Comparison of ENCODE assay signal across 1 cellular context in the genomic region with DNA sequence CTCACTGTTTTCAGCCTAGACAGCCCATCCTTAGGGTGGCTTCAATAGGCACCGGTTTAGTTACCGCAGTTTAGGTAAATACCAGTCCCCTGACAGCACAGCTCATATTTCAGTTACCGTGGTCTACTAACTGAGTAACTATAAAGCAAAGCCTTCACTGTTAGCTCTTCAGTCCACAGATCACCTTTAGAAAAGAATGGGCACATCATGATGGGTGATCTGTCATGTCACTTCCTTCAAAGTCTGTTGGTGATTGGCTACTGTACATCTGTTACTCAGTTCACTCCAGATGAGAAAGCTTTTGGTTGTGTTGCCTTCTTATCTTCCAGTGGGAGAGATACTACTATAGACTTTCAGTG.
A peak's percentile ranks its signal among the peaks of the same experiment; 100 is the strongest.
TF ChIP-seq lines count a peak whose summit lies in the region.

No MANE protein-coding gene starts in this region.

TF ChIP-seq in K562, 482 proteins besides CTCF, POLR2A, EP300 and RAD21 (continued from another document and continues in another):
- TF ChIP-seq ZBTB40 (IDR thresholded peaks at IDR 0.05) (0 out of 2 replicates have a peak, but pooled peaks have one; percentile 19), ZBTB40 (CRISPR knock-in tag; IDR thresholded peaks at IDR 0.05) (no peak), ZZZ3 (IDR thresholded peaks at IDR 0.05) (no peak), EP400 (IDR thresholded peaks at IDR 0.05) (no peak), CBFA2T2 (conservative IDR thresholded peaks at IDR 0.05) (peak; percentile 70), PTBP1 (IDR thresholded peaks at IDR 0.05; ENCODE audit: low read depth, low read length) (no peak), ATF1 (CRISPR knock-in tag; IDR thresholded peaks at IDR 0.05) (no peak), ATF1 (tag; IDR thresholded peaks at IDR 0.05) (peak; percentile 48), LEF1 (IDR thresholded peaks at IDR 0.05) (peak; percentile 52; the same call in 1 of the 2 replicates), RCOR1 (IDR thresholded peaks at IDR 0.05; ENCODE audit: borderline replicate concordance in 1 of 2, low read depth in 2 of 2, low read length in 2 of 2) (peak in 1 of 2 experiments; percentile 89; a peak in 2 of 4 replicates), STAT5A (IDR thresholded peaks at IDR 0.05; ENCODE audit: borderline replicate concordance, low read length) (peak; percentile 56; the same call in 1 of the 2 replicates), TCF3 (CRISPR knock-in tag; IDR thresholded peaks at IDR 0.05) (peak; percentile 65), CTCFL (IDR thresholded peaks at IDR 0.05; ENCODE audit: borderline replicate concordance, insufficient read depth, low read depth, low read length, poor library complexity, severe bottlenecking) (no peak), PML (IDR thresholded peaks at IDR 0.05; ENCODE audit: low read length) (peak; percentile 58; the same call in 1 of the 2 replicates), JUND (IDR thresholded peaks at IDR 0.05; ENCODE audit: borderline replicate concordance, low read depth, low read length) (peak; percentile 53; the same call in 1 of the 2 replicates), JUND (tag; IDR thresholded peaks at IDR 0.05; ENCODE audit: borderline replicate concordance, low read depth, low read length) (no peak), PKNOX1 (IDR thresholded peaks at IDR 0.05) (peak; percentile 95), ZNF197 (CRISPR knock-in tag; IDR thresholded peaks at IDR 0.05; ENCODE audit: low read depth) (no peak; the same call in 1 of the 2 replicates), POLR2AphosphoS5 (IDR thresholded peaks at IDR 0.05; ENCODE audit: control insufficient read depth, insufficient read depth, low read depth, low read length) (peak; percentile 60; the same call in 1 of the 2 replicates), TOE1 (IDR thresholded peaks at IDR 0.05; ENCODE audit: borderline replicate concordance) (no peak), TOE1 (CRISPR knock-in tag; IDR thresholded peaks at IDR 0.05; ENCODE audit: borderline replicate concordance, low read depth) (peak; percentile 58; the same call in 1 of the 2 replicates), CSDE1 (IDR thresholded peaks at IDR 0.05) (0 out of 4 replicates have a peak, but pooled peaks of 1 of the 2 experiments have one; percentile 20), C11orf30 (IDR thresholded peaks at IDR 0.05; ENCODE audit: low read depth) (peak; percentile 24; the same call in 1 of the 2 replicates), CC2D1A (IDR thresholded peaks at IDR 0.05) (peak; percentile 13; the same call in 1 of the 2 replicates), PCBP2 (IDR thresholded peaks at IDR 0.05; ENCODE audit: low read depth, low read length, poor library complexity, severe bottlenecking) (no peak), NFE2 (IDR thresholded peaks at IDR 0.05; ENCODE audit: low read depth) (peak; percentile 64), CTBP1 (IDR thresholded peaks at IDR 0.05; ENCODE audit: borderline replicate concordance) (peak; percentile 83), MBD2 (IDR thresholded peaks at IDR 0.05; ENCODE audit: borderline replicate concordance, low read depth) (peak; percentile 57; the same call in 1 of the 2 replicates), ZNF717 (CRISPR knock-in tag; IDR thresholded peaks at IDR 0.05) (no peak), ADNP (tag; IDR thresholded peaks at IDR 0.05) (0 out of 2 replicates have a peak, but pooled peaks have one; percentile 10), MAFF (IDR thresholded peaks at IDR 0.05; ENCODE audit: low read length) (peak; percentile 24; the same call in 1 of the 2 replicates), SMARCC2 (IDR thresholded peaks at IDR 0.05; ENCODE audit: low read depth) (0 out of 2 replicates have a peak, but pooled peaks have one; percentile 39), FOXM1 (IDR thresholded peaks at IDR 0.05; ENCODE audit: low read depth) (peak; percentile 59), FOXM1 (CRISPR knock-in tag; IDR thresholded peaks at IDR 0.05; ENCODE audit: low read depth) (no peak), POU5F1 (IDR thresholded peaks at IDR 0.05; ENCODE audit: borderline replicate concordance, low read depth, low read length, partially characterized antibody) (no peak), HEY1 (CRISPR knock-in tag; IDR thresholded peaks at IDR 0.05; ENCODE audit: borderline replicate concordance) (no peak), ZNF134 (CRISPR knock-in tag; conservative IDR thresholded peaks at IDR 0.05) (no peak), PBX2 (CRISPR knock-in tag; IDR thresholded peaks at IDR 0.05; ENCODE audit: low read depth) (peak; percentile 55; the same call in 1 of the 2 replicates), PBX2 (tag; conservative IDR thresholded peaks at IDR 0.05; ENCODE audit: low read depth) (peak; percentile 91)
- TF ChIP-seq, protein P1, sequence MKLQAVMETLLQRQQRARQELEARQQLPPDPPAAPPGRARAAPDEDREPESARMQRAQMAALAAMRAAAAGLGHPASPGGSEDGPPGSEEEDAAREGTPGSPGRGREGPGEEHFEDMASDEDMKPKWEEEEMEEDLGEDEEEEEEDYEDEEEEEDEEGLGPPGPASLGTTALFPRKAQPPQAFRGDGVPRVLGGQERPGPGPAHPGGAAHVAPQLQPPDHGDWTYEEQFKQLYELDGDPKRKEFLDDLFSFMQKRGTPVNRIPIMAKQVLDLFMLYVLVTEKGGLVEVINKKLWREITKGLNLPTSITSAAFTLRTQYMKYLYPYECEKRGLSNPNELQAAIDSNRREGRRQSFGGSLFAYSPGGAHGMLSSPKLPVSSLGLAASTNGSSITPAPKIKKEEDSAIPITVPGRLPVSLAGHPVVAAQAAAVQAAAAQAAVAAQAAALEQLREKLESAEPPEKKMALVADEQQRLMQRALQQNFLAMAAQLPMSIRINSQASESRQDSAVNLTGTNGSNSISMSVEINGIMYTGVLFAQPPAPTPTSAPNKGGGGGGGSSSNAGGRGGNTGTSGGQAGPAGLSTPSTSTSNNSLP (IDR thresholded peaks at IDR 0.05; ENCODE audit: borderline replicate concordance, low read depth, low read length), result 0 out of 2 replicates have a peak, but pooled peaks have one; percentile 38
- TF ChIP-seq, protein P2, sequence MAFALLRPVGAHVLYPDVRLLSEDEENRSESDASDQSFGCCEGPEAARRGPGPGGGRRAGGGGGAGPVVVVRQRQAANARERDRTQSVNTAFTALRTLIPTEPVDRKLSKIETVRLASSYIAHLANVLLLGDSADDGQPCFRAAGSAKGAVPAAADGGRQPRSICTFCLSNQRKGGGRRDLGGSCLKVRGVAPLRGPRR (CRISPR knock-in tag; IDR thresholded peaks at IDR 0.05), result no peak
- TF ChIP-seq, protein P3, sequence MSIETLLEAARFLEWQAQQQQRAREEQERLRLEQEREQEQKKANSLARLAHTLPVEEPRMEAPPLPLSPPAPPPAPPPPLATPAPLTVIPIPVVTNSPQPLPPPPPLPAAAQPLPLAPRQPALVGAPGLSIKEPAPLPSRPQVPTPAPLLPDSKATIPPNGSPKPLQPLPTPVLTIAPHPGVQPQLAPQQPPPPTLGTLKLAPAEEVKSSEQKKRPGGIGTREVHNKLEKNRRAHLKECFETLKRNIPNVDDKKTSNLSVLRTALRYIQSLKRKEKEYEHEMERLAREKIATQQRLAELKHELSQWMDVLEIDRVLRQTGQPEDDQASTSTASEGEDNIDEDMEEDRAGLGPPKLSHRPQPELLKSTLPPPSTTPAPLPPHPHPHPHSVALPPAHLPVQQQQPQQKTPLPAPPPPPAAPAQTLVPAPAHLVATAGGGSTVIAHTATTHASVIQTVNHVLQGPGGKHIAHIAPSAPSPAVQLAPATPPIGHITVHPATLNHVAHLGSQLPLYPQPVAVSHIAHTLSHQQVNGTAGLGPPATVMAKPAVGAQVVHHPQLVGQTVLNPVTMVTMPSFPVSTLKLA (conservative IDR thresholded peaks at IDR 0.05), result 0 out of 4 replicates have a peak, but pooled peaks of 1 of the 2 experiments have one; percentile 20
